Comparison of ENCODE assay signal across 1 cellular context in genomic region chr6:27892596-27893058, GRCh38.
TF ChIP-seq lines count a peak whose summit lies in the region.

No MANE protein-coding gene starts in this region.

TF ChIP-seq in K562, 482 proteins besides CTCF, POLR2A, EP300 and RAD21 (continued from another document):
- peak; percentile 88 for TF ChIP-seq CCNT2 (IDR thresholded peaks at IDR 0.05; ENCODE audit: borderline replicate concordance, extremely low read depth, insufficient read length, low read depth, low read length)
- TF ChIP-seq TFAP4 (CRISPR knock-in tag; IDR thresholded peaks at IDR 0.05; ENCODE audit: borderline replicate concordance) = peak; percentile 85
- no peak; the same call in 1 of the 2 replicates for TF ChIP-seq ZNF124 (CRISPR knock-in tag; IDR thresholded peaks at IDR 0.05)
- TF ChIP-seq FOS (IDR thresholded peaks at IDR 0.05; ENCODE audit: extremely low read depth, insufficient read length) = no peak
- TF ChIP-seq TFE3 (CRISPR knock-in tag; IDR thresholded peaks at IDR 0.05) = no peak
- TF ChIP-seq ATF6 (CRISPR knock-in tag; IDR thresholded peaks at IDR 0.05) = 0 out of 2 replicates have a peak, but pooled peaks have one; percentile 12
- peak; percentile 41; the same call in 1 of the 2 replicates for TF ChIP-seq BRD4 (IDR thresholded peaks at IDR 0.05)
- TF ChIP-seq CHD2 (IDR thresholded peaks at IDR 0.05; ENCODE audit: low read depth, low read length) = no peak
- peak in 1 of 2 experiments; percentile 88; a peak in 2 of 4 replicates for TF ChIP-seq MLX (CRISPR knock-in tag; conservative IDR thresholded peaks at IDR 0.05)
- no peak for TF ChIP-seq ZNF639 (CRISPR knock-in tag; conservative IDR thresholded peaks at IDR 0.05 in 1 of 2, IDR thresholded peaks at IDR 0.05 in 1 of 2)
- TF ChIP-seq KLF13 (tag; IDR thresholded peaks at IDR 0.05; ENCODE audit: borderline replicate concordance, low read depth) = no peak
- 0 out of 4 replicates have a peak, but pooled peaks of 1 of the 2 experiments have one; percentile 17 for TF ChIP-seq FOXA3 (CRISPR knock-in tag; conservative IDR thresholded peaks at IDR 0.05 in 1 of 2, IDR thresholded peaks at IDR 0.05 in 1 of 2)
- TF ChIP-seq ZNF146 (CRISPR knock-in tag; IDR thresholded peaks at IDR 0.05; ENCODE audit: unreplicated experiment) = peak; percentile 41
- no peak for TF ChIP-seq PKNOX1 (IDR thresholded peaks at IDR 0.05)
- no peak; the same call in 1 of the 2 replicates for TF ChIP-seq CREB1 (IDR thresholded peaks at IDR 0.05)
- TF ChIP-seq CREB1 (CRISPR knock-in tag; IDR thresholded peaks at IDR 0.05) = peak; percentile 68; the same call in 1 of the 2 replicates
- TF ChIP-seq HDAC1 (IDR thresholded peaks at IDR 0.05) = peak in 1 of 2 experiments; percentile 56; a peak in 2 of 4 replicates
- peak; percentile 48; the same call in 1 of the 2 replicates for TF ChIP-seq ZBTB26 (CRISPR knock-in tag; IDR thresholded peaks at IDR 0.05)
- TF ChIP-seq CHD7 (IDR thresholded peaks at IDR 0.05; ENCODE audit: low read depth, low read length) = peak; percentile 56
- TF ChIP-seq CTBP1 (IDR thresholded peaks at IDR 0.05; ENCODE audit: borderline replicate concordance) = no peak; the same call in 1 of the 2 replicates
- TF ChIP-seq CREBBP (IDR thresholded peaks at IDR 0.05; ENCODE audit: low read depth, low read length) = no peak
- TF ChIP-seq SAFB (IDR thresholded peaks at IDR 0.05; ENCODE audit: borderline replicate concordance, low read depth, low read length) = peak; percentile 36; the same call in 1 of the 2 replicates
- TF ChIP-seq HDAC2 (IDR thresholded peaks at IDR 0.05) = no peak
- TF ChIP-seq ZBTB49 (CRISPR knock-in tag; IDR thresholded peaks at IDR 0.05; ENCODE audit: borderline replicate concordance) = peak; percentile 93; the same call in 1 of the 2 replicates
- peak; percentile 42; the same call in 1 of the 2 replicates for TF ChIP-seq JUNB (CRISPR knock-in tag; conservative IDR thresholded peaks at IDR 0.05)
- TF ChIP-seq ETV6 (IDR thresholded peaks at IDR 0.05; ENCODE audit: borderline replicate concordance in 1 of 2, low read depth in 2 of 2, low read length in 1 of 2) = 0 out of 4 replicates have a peak, but pooled peaks of 1 of the 2 experiments have one; percentile 73
- peak; percentile 96 for TF ChIP-seq ETV6 (CRISPR knock-in tag; IDR thresholded peaks at IDR 0.05; ENCODE audit: borderline replicate concordance)
- peak; percentile 81 for TF ChIP-seq ZBTB1 (CRISPR knock-in tag; IDR thresholded peaks at IDR 0.05; ENCODE audit: borderline replicate concordance, low read depth)
- peak; percentile 78 for TF ChIP-seq ZBTB17 (CRISPR knock-in tag; IDR thresholded peaks at IDR 0.05)
- TF ChIP-seq LEF1 (IDR thresholded peaks at IDR 0.05) = peak; percentile 53; the same call in 1 of the 2 replicates
- no peak for TF ChIP-seq ZNF785 (CRISPR knock-in tag; IDR thresholded peaks at IDR 0.05)
